Comparison of ENCODE assay signal across 23 cellular contexts in the genomic region with DNA sequence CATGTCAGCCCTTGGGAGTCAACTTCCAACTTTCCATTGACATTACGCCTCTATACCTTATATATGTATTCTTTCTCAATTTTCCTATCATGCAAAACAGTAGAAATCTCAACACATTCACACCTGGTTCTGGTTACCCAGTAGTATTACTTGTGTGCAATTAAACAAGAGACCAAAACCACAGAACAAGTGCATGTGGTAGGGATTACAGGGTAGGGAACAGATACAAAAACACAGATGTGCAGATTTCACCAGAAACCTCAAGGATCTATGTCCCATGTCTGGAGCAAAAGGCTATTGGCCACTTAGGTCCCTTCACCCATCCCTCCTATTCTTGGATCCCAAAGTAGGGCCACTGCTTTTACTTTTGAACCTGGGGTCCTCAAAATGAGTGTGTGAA.
"Had no signal": no experiment of that assay in that cellular context is flagged by ENCODE, and none has a peak within 500 bp of the region (broad histone marks: within the 10 kb centered on the region; RNA-seq: fewer than 3 reads in every experiment).

No MANE protein-coding gene starts in this region.

- H3K27me3 ChIP-seq: esophagus squamous epithelium, foreskin keratinocyte, left lung, ovary, tibial nerve, upper lobe of left lung had no signal

- H3K9me3 ChIP-seq: esophagus squamous epithelium, left lung, ovary, right lobe of liver, thoracic aorta, upper lobe of left lung had no signal

- H3K9me3 Mint-ChIP-seq: effector memory CD8-positive, alpha-beta T cell; natural killer cell; stimulated activated memory B cell treated with anti-CD40 and anti-IgM and Interleukin-4, amounts not matched to agents 10 μg/mL and 1 μg/mL and 100 μg/mL, for 72 hours; stimulated activated naive CD8-positive, alpha-beta T cell treated with anti-CD3 and anti-CD28 coated beads, Interleukin-15, Interleukin-2, amounts not matched to agents 100 ng/mL and 50 ng/mL, for 24 hours had no signal

- H3K36me3 ChIP-seq: esophagus squamous epithelium, left lung, ovary, right lobe of liver, thoracic aorta, upper lobe of left lung had no signal

- H3K27ac Mint-ChIP-seq: effector memory CD8-positive, alpha-beta T cell; mesothelial cell of epicardium; natural killer cell; stimulated activated memory B cell treated with anti-CD40 and anti-IgM and Interleukin-4, amounts not matched to agents 10 μg/mL and 1 μg/mL and 100 μg/mL, for 72 hours; stimulated activated naive CD8-positive, alpha-beta T cell treated with anti-CD3 and anti-CD28 coated beads, Interleukin-15, Interleukin-2, amounts not matched to agents 100 ng/mL and 50 ng/mL, for 24 hours had no signal

- H3K4me3 Mint-ChIP-seq: effector memory CD8-positive, alpha-beta T cell; mesothelial cell of epicardium; natural killer cell; stimulated activated memory B cell treated with anti-CD40 and anti-IgM and Interleukin-4, amounts not matched to agents 10 μg/mL and 1 μg/mL and 100 μg/mL, for 72 hours; stimulated activated naive CD8-positive, alpha-beta T cell treated with anti-CD3 and anti-CD28 coated beads, Interleukin-15, Interleukin-2, amounts not matched to agents 100 ng/mL and 50 ng/mL, for 24 hours had no signal

- H3K4me3 ChIP-seq: esophagus squamous epithelium, heart right ventricle, left lung, ovary, right lobe of liver, thoracic aorta, tibial nerve, upper lobe of left lung had no signal

- H3K27ac ChIP-seq: esophagus squamous epithelium, foreskin keratinocyte, heart right ventricle, left lung, ovary, right lobe of liver, thoracic aorta, tibial nerve, upper lobe of left lung had no signal

- H3K4me1 ChIP-seq: esophagus squamous epithelium, foreskin keratinocyte, heart right ventricle, left lung, right lobe of liver, tibial nerve, upper lobe of left lung had no signal

- ATAC-seq: effector memory CD8-positive, alpha-beta T cell; foreskin keratinocyte; heart right ventricle; left cardiac atrium; left lung; natural killer cell; right lobe of liver; stimulated activated memory B cell treated with anti-CD40 and anti-IgM and Interleukin-4, amounts not matched to agents 10 μg/mL and 1 μg/mL and 100 μg/mL, for 72 hours had no signal

- H3K36me3 Mint-ChIP-seq: natural killer cell had no signal

- DNase-seq: cerebellar nuclear complex; cortex of kidney; effector memory CD8-positive, alpha-beta T cell; erythroblast; esophagus squamous epithelium; foreskin keratinocyte; glutamatergic neuron; heart right ventricle; hippocampal formation; left cardiac atrium; left lung; mesenchymal stem cell; natural killer cell; occipital lobe; ovary; right lobe of liver; stimulated activated CD4-positive, alpha-beta T cell treated with anti-CD3 and anti-CD28 coated beads, Interleukin-4, amount 100 ng/mL, for 4 hours; upper lobe of left lung had no signal

- H3K4me1 Mint-ChIP-seq: mesothelial cell of epicardium; natural killer cell; stimulated activated memory B cell treated with anti-CD40 and anti-IgM and Interleukin-4, amounts not matched to agents 10 μg/mL and 1 μg/mL and 100 μg/mL, for 72 hours had no signal

- H3K27me3 Mint-ChIP-seq: effector memory CD8-positive, alpha-beta T cell; stimulated activated memory B cell treated with anti-CD40 and anti-IgM and Interleukin-4, amounts not matched to agents 10 μg/mL and 1 μg/mL and 100 μg/mL, for 72 hours; stimulated activated naive CD8-positive, alpha-beta T cell treated with anti-CD3 and anti-CD28 coated beads, Interleukin-15, Interleukin-2, amounts not matched to agents 100 ng/mL and 50 ng/mL, for 24 hours had no signal
